Comparison of ENCODE assay signal across 29 cellular contexts in genomic region chr12:113145720-113146551, GRCh38. TPM values are rescaled to one million over a fixed set of nuclear protein-coding genes. Genes with fewer than 3 reads are reported as not detected.
A peak's percentile ranks its signal among the peaks of the same experiment; 100 is the strongest.
DNase-seq lines count a peak whose midpoint lies in the region; ATAC-seq and TF ChIP-seq lines count a peak whose summit lies in the region.
"Had no signal": no experiment of that assay in that cellular context is flagged by ENCODE, and none has a peak within 500 bp of the region (broad histone marks: within the 10 kb centered on the region; RNA-seq: fewer than 3 reads in every experiment).

No MANE protein-coding gene starts in this region.

- no peaks in the 10 kb centered on the region for H4K20me1 ChIP-seq in GM23338 (replicated peaks; ENCODE audit: insufficient read depth)

- H3K27ac Mint-ChIP-seq in GM23338 = peak overlapping the region; percentile 40; the same call in 1 of the 2 replicates
- H3K27ac Mint-ChIP-seq: activated naive CD8-positive, alpha-beta T cell treated with anti-CD3 and anti-CD28 coated beads, Interleukin-2, amount 50 U/mL, for 24 hours; natural killer cell had no signal

- H3K9me3 ChIP-seq in adipocyte (ENCODE audit: control insufficient read depth, low read length) = peaks cover 8% of the 10 kb centered on the region
- H3K9me3 ChIP-seq: body of pancreas, lower lobe of right lung, ovary had no signal

- no peaks in the 10 kb centered on the region for H3K9me2 ChIP-seq in GM23338 (ENCODE audit: insufficient read depth)

- H3K79me2 ChIP-seq in GM23338 (replicated peaks; ENCODE audit: insufficient read depth) = no peaks in the 10 kb centered on the region

- no peak for ATAC-seq in GM23338
- no peak for ATAC-seq in HG02610 (IDR thresholded peaks at IDR 0.05; ENCODE audit: unreplicated experiment)
- ATAC-seq: activated naive CD8-positive, alpha-beta T cell treated with anti-CD3 and anti-CD28 coated beads, Interleukin-2, amount 50 U/mL, for 24 hours; body of pancreas; lower lobe of right lung; natural killer cell had no signal

- H3K36me3 Mint-ChIP-seq in GM23338 (ENCODE audit: low read depth) = peaks cover 4% of the 10 kb centered on the region; the same call in 1 of the 3 replicates
- H3K36me3 Mint-ChIP-seq: natural killer cell had no signal

- TF ChIP-seq CTCF in GM23338 (conservative IDR thresholded peaks at IDR 0.05; ENCODE audit: low read depth in 2 of 2) (no peak), fibroblast of the aortic adventitia (IDR thresholded peaks at IDR 0.05; ENCODE audit: insufficient read depth, low read length) (no peak), GM10248 (IDR thresholded peaks at IDR 0.05; ENCODE audit: control extremely low read depth, extremely low read depth, low read depth, missing control alignments) (no peak)

- no peak overlapping the region for H3K4me2 ChIP-seq in GM23338

- POLR2A ChIA-PET in GM10248 (lab: Yijun Ruan, JAX) = no interaction called here

- H3K27ac ChIP-seq in GM23338 (ENCODE audit: low read depth) = no peak overlapping the region
- H3K27ac ChIP-seq: body of pancreas, C4-2B, lower lobe of right lung, ovary, VCaP had no signal

- CTCF ChIA-PET in GM10248 (lab: Yijun Ruan, JAX) = interaction anchor here (0.6 to 21.4 kb wide), 4 partner anchors 8 to 28 kb away, joined by 3 to 190 read pairs (median 7); partner anchors contain the start of gene RASAL1

- H3K36me3 ChIP-seq in GM23338 (ENCODE audit: insufficient read depth) (no peaks in the 10 kb centered on the region), adipocyte (ENCODE audit: control insufficient read depth, insufficient read depth, low read length, severe bottlenecking) (no peaks in the 10 kb centered on the region)
- H3K36me3 ChIP-seq: lower lobe of right lung, ovary had no signal

- H3K27me3 ChIP-seq in GM23338 (ENCODE audit: insufficient read depth) (peaks cover 2% of the 10 kb centered on the region), adipocyte (replicated peaks; ENCODE audit: control insufficient read depth, insufficient read depth, low read length) (peaks cover 8% of the 10 kb centered on the region)
- H3K27me3 ChIP-seq: body of pancreas, ovary had no signal

- H3F3A ChIP-seq in GM23338 (replicated peaks; ENCODE audit: low read depth) = no peaks in the 10 kb centered on the region

- H3K4me1 Mint-ChIP-seq in GM23338 = peaks cover 19% of the 10 kb centered on the region
- H3K4me1 Mint-ChIP-seq: natural killer cell had no signal

- peaks cover 8% of the 10 kb centered on the region; the same call in 2 of the 3 replicates for H3K9me3 Mint-ChIP-seq in GM23338
- H3K9me3 Mint-ChIP-seq: activated naive CD8-positive, alpha-beta T cell treated with anti-CD3 and anti-CD28 coated beads, Interleukin-2, amount 50 U/mL, for 24 hours; natural killer cell had no signal

- DNase-seq in GM23338 (ENCODE audit: low spot score) = no peak
- DNase-seq in adipocyte (ENCODE audit: low read depth) = peak; percentile 37
- DNase-seq in fibroblast of the aortic adventitia (ENCODE audit: low read depth) = peak; percentile 62
- peak; percentile 64 for DNase-seq in renal cortical epithelial cell (ENCODE audit: low read depth)
- no peak for DNase-seq in activated T-cell treated with anti-CD3 and anti-CD28 coated beads, Interleukin-2, amount 50 U/mL, for 1 hour
- no peak for DNase-seq in GM10248 (ENCODE audit: extremely low spot score)
- no peak for DNase-seq in activated CD8-positive, alpha-beta memory T cell treated with anti-CD3 and anti-CD28 coated beads for 24 hours
- DNase-seq: activated CD4-positive, alpha-beta T cell treated with anti-CD3 and anti-CD28 coated beads for 4 hours; activated naive CD8-positive, alpha-beta T cell treated with anti-CD3 and anti-CD28 coated beads, Interleukin-2, amount 50 U/mL, for 24 hours; activated T-cell treated with anti-CD3 and anti-CD28 coated beads, Interleukin-2, amount 50 U/mL, for 48 hours; body of pancreas; DMS79 treated with DMSO at 0.1 percent for 48 hours; effector CD8-positive, alpha-beta T cell; GF-D8; lower lobe of right lung; natural killer cell; NCI-H1092 treated with DMSO at 0.1 percent for 48 hours; NCI-H187 treated with DMSO at 0.1 percent for 48 hours; NCI-H526 treated with DMSO at 0.1 percent for 48 hours; ovary; SHP77; stimulated activated CD4-positive, alpha-beta T cell treated with anti-CD3 and anti-CD28 coated beads, Interleukin-2, amount 100 ng/mL, for 48 hours; substantia nigra had no signal

- no peak overlapping the region for H2AFZ ChIP-seq in GM23338

- peaks cover 8% of the 10 kb centered on the region for H3K27me3 Mint-ChIP-seq in GM23338 (ENCODE audit: insufficient read depth, low read depth, poor library complexity)

- H3K4me3 Mint-ChIP-seq in GM23338 = no peak overlapping the region
- H3K4me3 Mint-ChIP-seq: activated naive CD8-positive, alpha-beta T cell treated with anti-CD3 and anti-CD28 coated beads, Interleukin-2, amount 50 U/mL, for 24 hours; natural killer cell had no signal

- no peak overlapping the region for H3K9ac ChIP-seq in adipocyte (ENCODE audit: low read length)

- H3K4me3 ChIP-seq in GM23338 (no peak overlapping the region), adipocyte (ENCODE audit: low read length) (no peak overlapping the region), fibroblast of the aortic adventitia (ENCODE audit: low read depth, low read length) (no peak overlapping the region)
- H3K4me3 ChIP-seq: body of pancreas, lower lobe of right lung, ovary had no signal

- H3K4me1 ChIP-seq in GM23338 (ENCODE audit: insufficient read depth) (peaks cover 12% of the 10 kb centered on the region), adipocyte (ENCODE audit: control insufficient read depth, insufficient read depth, low read length) (peaks cover 12% of the 10 kb centered on the region)

TF ChIP-seq in GM23338, 12 proteins besides CTCF, POLR2A, EP300 and RAD21:
- TF ChIP-seq POLR2AphosphoS5 (IDR thresholded peaks at IDR 0.05; ENCODE audit: low read depth) = no peak

RNA-seq across cellular contexts. Expression of gene CFAP73, which starts 3.6 kb away (rescaled TPM):
- 0.59 TPM in 1 of 2 replicates, not detected in the other for total RNA-seq in GM23338 (2014; rRNA removed; shearing (Covaris generic))
- 0.50 and 0.54 TPM in 2 replicates for polyA plus RNA-seq in GM23338 (2016; fragmentation: Nextera tagmentation; extraction: Ambion mirVana)
- total RNA-seq in fibroblast of the aortic adventitia (ENCODE audit: low replicate concordance) = not detected in 2 replicates
- total RNA-seq in renal cortical epithelial cell = 0.25 TPM in 1 of 2 replicates, not detected in the other
- total RNA-seq: glomerular endothelial cell, mononuclear cell, natural killer cell, urinary bladder had no signal

RNA-seq across cellular contexts. Expression of gene RASAL1, which starts 10.4 kb away (rescaled TPM):
- 5.4 and 8.2 TPM in 2 replicates for total RNA-seq in GM23338 (2014; rRNA removed; shearing (Covaris generic))
- 2.6 and 2.7 TPM in 2 replicates for polyA plus RNA-seq in GM23338 (2016; fragmentation: Nextera tagmentation; extraction: Ambion mirVana)
- total RNA-seq in fibroblast of the aortic adventitia (ENCODE audit: low replicate concordance) = not detected in 2 replicates
- 16.3 and 36.5 TPM in 2 replicates for total RNA-seq in renal cortical epithelial cell
- total RNA-seq: glomerular endothelial cell, natural killer cell had no signal

RNA-seq across cellular contexts. Expression of gene DDX54, which starts 39.3 kb away (rescaled TPM):
- 79.6 and 84.1 TPM in 2 replicates for total RNA-seq in GM23338 (2014; rRNA removed; shearing (Covaris generic))
- 89.4 and 89.5 TPM in 2 replicates for polyA plus RNA-seq in GM23338 (2016; fragmentation: Nextera tagmentation; extraction: Ambion mirVana)
- total RNA-seq in fibroblast of the aortic adventitia (ENCODE audit: low replicate concordance) = 31.2 and 107 TPM in 2 replicates
- 30.9 and 32.2 TPM in 2 replicates for total RNA-seq in renal cortical epithelial cell

RNA-seq across cellular contexts. Expression of gene RITA1, which starts 39.6 kb away (rescaled TPM):
- total RNA-seq in GM23338 (2014; rRNA removed; shearing (Covaris generic)) = 33.0 and 40.4 TPM in 2 replicates
- polyA plus RNA-seq in GM23338 (2016; fragmentation: Nextera tagmentation; extraction: Ambion mirVana) = 20.0 and 21.4 TPM in 2 replicates
- 13.5 and 16.3 TPM in 2 replicates for total RNA-seq in fibroblast of the aortic adventitia (ENCODE audit: low replicate concordance)
- total RNA-seq in renal cortical epithelial cell = 27.1 and 31.1 TPM in 2 replicates

Comparison
In these comparisons a context has a peak if more than half of its experiments do, and no peak if none do; other contexts are left out.
1. DNase-seq: peak in adipocyte (single experiment), fibroblast of the aortic adventitia (single experiment) and renal cortical epithelial cell (single experiment); none in GM23338 (single experiment), activated T-cell treated with anti-CD3 and anti-CD28 coated beads, Interleukin-2, amount 50 U/mL, for 1 hour (single experiment), GM10248 (single experiment) and activated CD8-positive, alpha-beta memory T cell treated with anti-CD3 and anti-CD28 coated beads for 24 hours (single experiment).